In the genomic region with DNA sequence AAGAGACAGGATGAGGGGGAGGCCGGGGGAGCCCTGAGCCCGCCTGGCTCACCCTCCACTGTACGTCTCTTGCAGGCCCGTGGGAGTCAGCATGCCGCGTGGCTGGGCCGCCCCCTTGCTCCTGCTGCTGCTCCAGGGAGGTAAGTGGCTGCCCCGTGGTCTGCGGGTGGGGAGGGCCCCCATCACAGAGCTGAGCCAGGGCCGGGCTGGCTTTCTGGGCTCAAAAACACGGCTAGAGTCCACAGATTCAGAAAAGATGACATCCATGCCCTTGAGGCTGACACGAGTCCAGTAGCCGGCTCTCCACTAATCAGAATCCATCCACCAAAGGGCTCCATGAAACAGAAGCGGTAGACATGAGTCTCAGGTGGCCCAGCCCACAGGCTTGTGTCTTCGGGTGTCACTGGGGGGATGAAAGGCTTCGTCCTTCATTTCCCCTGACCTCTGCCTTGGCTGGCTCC, we compare ENCODE assay signal across 14 cellular contexts. TPM values are rescaled to one million over a fixed set of nuclear protein-coding genes. Genes with fewer than 3 reads are reported as not detected.
DNase-seq lines count a peak whose midpoint lies in the region; ATAC-seq lines count a peak whose summit lies in the region.
"Had no signal": no experiment of that assay in that cellular context is flagged by ENCODE, and none has a peak within 500 bp of the region (broad histone marks: within the 10 kb centered on the region; RNA-seq: fewer than 3 reads in every experiment).

No MANE protein-coding gene starts in this region.

- DNase-seq in activated naive CD4-positive, alpha-beta T cell treated with anti-CD3 and anti-CD28 coated beads for 36 hours: no peak
- DNase-seq in activated naive CD4-positive, alpha-beta T cell (lab: John Stamatoyannopoulos, UW): no peak
- DNase-seq in activated T-helper 1 cell treated with anti-CD3 and anti-CD28 coated beads, Interleukin-12 subunit alpha, Interleukin-12 subunit beta, Interleukin-2, Interleukin-4 antibody, amounts not matched to agents 30 ng/mL and 10 ng/mL and 1 ng/mL, durations not matched to agents 14 hours and 24 hours and 36 hours (ENCODE audit: low spot score): no peak
- DNase-seq in mesenteric fat pad (ENCODE audit: low spot score): peak; percentile 83
- DNase-seq in ureter (ENCODE audit: low spot score): peak; percentile 36
- DNase-seq: H7, NCI-H1092, NCI-H524, nucleus accumbens had no signal

- no peaks in the 10 kb centered on the region for H3K27me3 Mint-ChIP-seq in activated naive CD4-positive, alpha-beta T cell treated with anti-CD3 and anti-CD28 coated beads for 36 hours (ENCODE audit: low read depth)
- no peaks in the 10 kb centered on the region for H3K27me3 Mint-ChIP-seq in activated T-helper 1 cell treated with anti-CD3 and anti-CD28 coated beads, Interleukin-12 subunit alpha, Interleukin-12 subunit beta, Interleukin-2, Interleukin-4 antibody, amounts not matched to agents 30 ng/mL and 10 ng/mL and 1 ng/mL, durations not matched to agents 14 hours and 24 hours and 36 hours (ENCODE audit: insufficient read depth)

- H3K9me3 Mint-ChIP-seq in activated naive CD4-positive, alpha-beta T cell treated with anti-CD3 and anti-CD28 coated beads for 36 hours: no peaks in the 10 kb centered on the region
- H3K9me3 Mint-ChIP-seq in activated T-helper 1 cell treated with anti-CD3 and anti-CD28 coated beads, Interleukin-12 subunit alpha, Interleukin-12 subunit beta, Interleukin-2, Interleukin-4 antibody, amounts not matched to agents 30 ng/mL and 10 ng/mL and 1 ng/mL, durations not matched to agents 14 hours and 24 hours and 36 hours: no peaks in the 10 kb centered on the region

- intact Hi-C loops in activated naive CD4-positive, alpha-beta T cell treated with anti-CD3 and anti-CD28 coated beads for 36 hours (cut with micrococcal nuclease): no loop called here
- intact Hi-C loops in activated T-helper 1 cell treated with anti-CD3 and anti-CD28 coated beads, Interleukin-12 subunit alpha, Interleukin-12 subunit beta, Interleukin-2, Interleukin-4 antibody, amounts not matched to agents 30 ng/mL and 10 ng/mL and 1 ng/mL, durations not matched to agents 14 hours and 24 hours and 36 hours (cut with micrococcal nuclease): no loop called here

- H3K36me3 Mint-ChIP-seq in activated naive CD4-positive, alpha-beta T cell treated with anti-CD3 and anti-CD28 coated beads for 36 hours (ENCODE audit: low read depth): peaks cover 87% of the 10 kb centered on the region
- H3K36me3 Mint-ChIP-seq in activated T-helper 1 cell treated with anti-CD3 and anti-CD28 coated beads, Interleukin-12 subunit alpha, Interleukin-12 subunit beta, Interleukin-2, Interleukin-4 antibody, amounts not matched to agents 30 ng/mL and 10 ng/mL and 1 ng/mL, durations not matched to agents 14 hours and 24 hours and 36 hours (ENCODE audit: low read depth): peaks cover 57% of the 10 kb centered on the region

- CTCF ChIA-PET in activated naive CD4-positive, alpha-beta T cell treated with anti-CD3 and anti-CD28 coated beads for 36 hours (lab: Charles Lee): no interaction called here

- peaks cover 68% of the 10 kb centered on the region for H3K4me1 Mint-ChIP-seq in activated naive CD4-positive, alpha-beta T cell treated with anti-CD3 and anti-CD28 coated beads for 36 hours (ENCODE audit: low read depth)
- H3K4me1 Mint-ChIP-seq in activated T-helper 1 cell treated with anti-CD3 and anti-CD28 coated beads, Interleukin-12 subunit alpha, Interleukin-12 subunit beta, Interleukin-2, Interleukin-4 antibody, amounts not matched to agents 30 ng/mL and 10 ng/mL and 1 ng/mL, durations not matched to agents 14 hours and 24 hours and 36 hours (ENCODE audit: low read depth): peaks cover 83% of the 10 kb centered on the region

- ATAC-seq in HG03175 (IDR thresholded peaks at IDR 0.05; ENCODE audit: unreplicated experiment): no peak
- no peak for ATAC-seq in GM21423 (IDR thresholded peaks at IDR 0.05; ENCODE audit: unreplicated experiment)
- no peak for ATAC-seq in HG02970 (IDR thresholded peaks at IDR 0.05; ENCODE audit: low FRiP score, unreplicated experiment)
- ATAC-seq: heart left ventricle had no signal

- no peak overlapping the region for H3K4me3 Mint-ChIP-seq in activated naive CD4-positive, alpha-beta T cell treated with anti-CD3 and anti-CD28 coated beads for 36 hours
- no peak overlapping the region for H3K4me3 Mint-ChIP-seq in activated T-helper 1 cell treated with anti-CD3 and anti-CD28 coated beads, Interleukin-12 subunit alpha, Interleukin-12 subunit beta, Interleukin-2, Interleukin-4 antibody, amounts not matched to agents 30 ng/mL and 10 ng/mL and 1 ng/mL, durations not matched to agents 14 hours and 24 hours and 36 hours

- peak overlapping the region; percentile 86 for H3K27ac Mint-ChIP-seq in activated naive CD4-positive, alpha-beta T cell treated with anti-CD3 and anti-CD28 coated beads for 36 hours
- H3K27ac Mint-ChIP-seq in activated T-helper 1 cell treated with anti-CD3 and anti-CD28 coated beads, Interleukin-12 subunit alpha, Interleukin-12 subunit beta, Interleukin-2, Interleukin-4 antibody, amounts not matched to agents 30 ng/mL and 10 ng/mL and 1 ng/mL, durations not matched to agents 14 hours and 24 hours and 36 hours: peak overlapping the region; percentile 81

RNA-seq across cellular contexts. Expression of gene IL21R, which starts 28.0 kb away (rescaled TPM):
- total RNA-seq in activated naive CD4-positive, alpha-beta T cell treated with anti-CD3 and anti-CD28 coated beads for 36 hours: 10 to 100 TPM; 93.8 to 99.2 TPM
- total RNA-seq in activated T-helper 1 cell treated with anti-CD3 and anti-CD28 coated beads, Interleukin-12 subunit alpha, Interleukin-12 subunit beta, Interleukin-2, Interleukin-4 antibody, amounts not matched to agents 30 ng/mL and 10 ng/mL and 1 ng/mL, durations not matched to agents 14 hours and 24 hours and 36 hours: 101 and 104 TPM in 2 replicates
- total RNA-seq in mesenteric fat pad (0.22 TPM), ureter (0.60 TPM)
- total RNA-seq: endothelial cell of umbilical vein had no signal

Comparison
In these comparisons a context has a peak if more than half of its experiments do, and no peak if none do; other contexts are left out.
1. DNase-seq: peak in mesenteric fat pad (single experiment) and ureter (single experiment); none in activated naive CD4-positive, alpha-beta T cell treated with anti-CD3 and anti-CD28 coated beads for 36 hours (single experiment), activated naive CD4-positive, alpha-beta T cell (0 of 4) and activated T-helper 1 cell treated with anti-CD3 and anti-CD28 coated beads, Interleukin-12 subunit alpha, Interleukin-12 subunit beta, Interleukin-2, Interleukin-4 antibody, amounts not matched to agents 30 ng/mL and 10 ng/mL and 1 ng/mL, durations not matched to agents 14 hours and 24 hours and 36 hours (single experiment).
2. RNA of gene IL21R, which starts 28.0 kb away (total RNA-seq): 101 to 104 TPM in activated T-helper 1 cell treated with anti-CD3 and anti-CD28 coated beads, Interleukin-12 subunit alpha, Interleukin-12 subunit beta, Interleukin-2, Interleukin-4 antibody, amounts not matched to agents 30 ng/mL and 10 ng/mL and 1 ng/mL, durations not matched to agents 14 hours and 24 hours and 36 hours and 93.8 to 99.2 TPM in activated naive CD4-positive, alpha-beta T cell treated with anti-CD3 and anti-CD28 coated beads for 36 hours; 0.60 TPM in ureter (single experiment) and 0.22 TPM in mesenteric fat pad (single experiment); every median in the first group is over 10 times any median in the second.